ENCODE assay signal across 1 cellular context in genomic region chr20:36102809-36103596, GRCh38.
TF ChIP-seq lines count a peak whose summit lies in the region.

No MANE protein-coding gene starts in this region.

TF ChIP-seq in endothelial cell of umbilical vein, 7 proteins besides CTCF, POLR2A, EP300 and RAD21:
- TF ChIP-seq FOS (IDR thresholded peaks at IDR 0.05; ENCODE audit: borderline replicate concordance, insufficient read depth, low read length) (no peak), MYC (IDR thresholded peaks at IDR 0.05; ENCODE audit: low read depth, low read length) (no peak), JUN (IDR thresholded peaks at IDR 0.05; ENCODE audit: borderline replicate concordance, insufficient read depth, insufficient read length, low read depth) (no peak), GATA2 (IDR thresholded peaks at IDR 0.05; ENCODE audit: insufficient read depth, insufficient read length, low read depth, low read length) (no peak), POLR2AphosphoS5 (IDR thresholded peaks at IDR 0.05; ENCODE audit: insufficient read depth, low read depth, low read length) (no peak), EZH2 (IDR thresholded peaks at IDR 0.05; ENCODE audit: borderline replicate concordance, low read depth, low read length, severe bottlenecking) (no peak)
- TF ChIP-seq, protein P1, sequence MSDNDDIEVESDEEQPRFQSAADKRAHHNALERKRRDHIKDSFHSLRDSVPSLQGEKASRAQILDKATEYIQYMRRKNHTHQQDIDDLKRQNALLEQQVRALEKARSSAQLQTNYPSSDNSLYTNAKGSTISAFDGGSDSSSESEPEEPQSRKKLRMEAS (IDR thresholded peaks at IDR 0.05; ENCODE audit: insufficient read depth, insufficient read length), result no peak
TF ChIP-seq in endothelial cell of umbilical vein: peak in this region for 0.
